In genomic region chr3:187686874-187687273, GRCh38 we compare ENCODE assay signal across 32 cellular contexts. TPM values are rescaled to one million over a fixed set of nuclear protein-coding genes. Genes with fewer than 3 reads are reported as not detected.
"Had no signal": no experiment of that assay in that cellular context is flagged by ENCODE, and none has a peak within 500 bp of the region (broad histone marks: within the 10 kb centered on the region; RNA-seq: fewer than 3 reads in every experiment).

No MANE protein-coding gene starts in this region.

- H3K27me3 ChIP-seq: neural progenitor cell, ovary, thyroid gland, tibial nerve, uterus had no signal

- DNase-seq: naive thymus-derived CD4-positive, alpha-beta T cell; natural killer cell; occipital lobe; ovary; posterior cingulate gyrus; psoas muscle; right cardiac atrium; spleen; stimulated activated CD4-positive, alpha-beta T cell treated with anti-CD3 and anti-CD28 coated beads, Interleukin-12 subunit alpha, Interleukin-12 subunit beta, amount 100 ng/mL, for 4 hours; stimulated activated CD4-positive, alpha-beta T cell treated with anti-CD3 and anti-CD28 coated beads, Interleukin-1b, Interleukin-23, amount 100 ng/mL, for 48 hours; stimulated activated CD4-positive, alpha-beta T cell treated with anti-CD3 and anti-CD28 coated beads, Interleukin-4, amount 100 ng/mL, for 24 hours; stimulated activated naive B cell treated with anti-CD40 and anti-IgM and Interleukin-4, amounts not matched to agents 10 μg/mL and 1 μg/mL and 100 μg/mL, for 72 hours; stimulated activated naive CD4-positive, alpha-beta T cell treated with Interleukin-2 at 50 U/mL for 16 hours; stomach; thyroid gland; upper lobe of right lung; uterus had no signal

- H3K27ac ChIP-seq: neural progenitor cell, ovary, parathyroid adenoma, psoas muscle, skin epidermis, spleen, stomach, thoracic aorta, thyroid gland, tibial nerve, upper lobe of right lung, uterus had no signal

- H3K4me2 ChIP-seq: neural progenitor cell, smooth muscle cell had no signal

- H3K9me3 ChIP-seq: ovary, thyroid gland, uterus had no signal

- H2AFZ ChIP-seq: neural progenitor cell, parathyroid adenoma had no signal

- H3K9ac ChIP-seq: neural progenitor cell, parathyroid adenoma had no signal

- H3K4me3 ChIP-seq: neural progenitor cell, ovary, psoas muscle, skin epidermis, smooth muscle cell, spleen, stomach, thoracic aorta, thyroid gland, tibial nerve, upper lobe of right lung, uterus had no signal

- H3K36me3 ChIP-seq: neural progenitor cell, ovary, spleen, stomach, thoracic aorta, thyroid gland, tibial nerve, upper lobe of right lung, uterus had no signal

- ATAC-seq: naive thymus-derived CD4-positive, alpha-beta T cell; natural killer cell; psoas muscle; right cardiac atrium; sciatic nerve; stimulated activated effector memory CD8-positive, alpha-beta T cell treated with anti-CD3 and anti-CD28 coated beads, Interleukin-12 subunit alpha, Interleukin-12 subunit beta, amount 100 ng/mL, for 72 hours; stimulated activated naive B cell treated with anti-CD40 and anti-IgM and Interleukin-4, amounts not matched to agents 10 μg/mL and 1 μg/mL and 100 μg/mL, for 72 hours; upper lobe of right lung had no signal

- H3K4me1 ChIP-seq: neural progenitor cell, parathyroid adenoma, psoas muscle, spleen, stomach, thyroid gland, tibial nerve, upper lobe of right lung, uterus had no signal

RNA-seq across cellular contexts. Expression of gene RTP2, which starts 15.5 kb away (rescaled TPM):
- total RNA-seq: naive thymus-derived CD4-positive, alpha-beta T cell; natural killer cell; occipital lobe; osteoblast; ovary; progenitor cell of endocrine pancreas; renal cortical epithelial cell; right cardiac atrium; sciatic nerve; smooth muscle cell; spleen; stomach; subcutaneous adipose tissue; temporal lobe; thoracic aorta; thyroid gland; tibial nerve; upper lobe of right lung; urinary bladder; uterus had no signal
- polyA plus RNA-seq: naive thymus-derived CD4-positive, alpha-beta T cell; neural cell; ovary; right cardiac atrium; smooth muscle cell; spleen; stomach; urinary bladder had no signal

RNA-seq across cellular contexts. Expression of gene SST, which starts 16.7 kb away (rescaled TPM):
- total RNA-seq: naive thymus-derived CD4-positive, alpha-beta T cell; natural killer cell; osteoblast; psoas muscle; sciatic nerve; smooth muscle cell; spleen; subcutaneous adipose tissue; thoracic aorta; tibial nerve; upper lobe of right lung had no signal
- polyA plus RNA-seq: naive thymus-derived CD4-positive, alpha-beta T cell; smooth muscle cell had no signal
